In the genomic region with DNA sequence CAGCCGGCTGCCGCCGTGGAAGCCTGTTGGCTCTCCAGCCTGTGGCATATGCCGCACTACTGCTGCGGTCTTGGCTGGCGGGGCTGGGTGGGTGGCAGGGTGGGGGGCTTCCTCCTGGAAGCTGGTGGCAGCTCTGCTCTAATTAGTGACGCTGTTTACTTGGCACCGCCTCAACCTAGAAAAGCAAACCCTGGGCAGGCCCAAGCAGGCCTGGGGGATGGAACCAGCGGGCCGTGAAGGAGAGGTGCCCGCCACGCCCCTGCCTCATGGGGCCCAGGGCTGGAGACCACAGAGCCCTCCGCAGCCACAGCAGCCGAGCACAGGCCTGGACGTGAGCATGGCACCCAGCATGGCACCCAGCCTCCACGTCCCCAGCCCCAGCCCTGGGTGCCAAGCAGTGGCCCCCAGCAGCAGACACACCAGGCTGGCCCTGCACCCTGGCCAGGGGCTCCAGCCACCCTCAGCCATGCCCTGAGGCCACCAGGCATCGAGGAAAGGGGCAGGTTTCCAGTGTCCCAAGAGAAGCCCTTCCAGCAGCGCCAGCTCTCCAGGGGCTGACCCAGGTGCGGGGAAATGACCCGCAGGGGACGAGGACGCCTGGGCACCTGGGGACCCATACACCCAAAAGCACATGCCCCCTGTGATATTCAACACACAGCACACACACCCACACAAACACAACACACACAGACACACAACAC, we compare ENCODE assay signal across 10 cellular contexts. TPM values are rescaled to one million over a fixed set of nuclear protein-coding genes. Genes with fewer than 3 reads are reported as not detected.
A peak's percentile ranks its signal among the peaks of the same experiment; 100 is the strongest.
DNase-seq lines count a peak whose midpoint lies in the region; ATAC-seq lines count a peak whose summit lies in the region.
"Had no signal": no experiment of that assay in that cellular context is flagged by ENCODE, and none has a peak within 500 bp of the region (broad histone marks: within the 10 kb centered on the region; RNA-seq: fewer than 3 reads in every experiment).

No MANE protein-coding gene starts in this region.

- H3K9me3 Mint-ChIP-seq in naive B cell: peaks cover 0 to 2% (median 0%) of the 10 kb centered on the region in 7 donors
- no peaks in the 10 kb centered on the region for H3K9me3 Mint-ChIP-seq in activated T-cell treated with anti-CD3 and anti-CD28 coated beads, Interleukin-2, amount 50 U/mL, for 24 hours

- H3K27ac Mint-ChIP-seq in naive B cell: no peak overlapping the region
- no peak overlapping the region for H3K27ac Mint-ChIP-seq in activated T-cell treated with anti-CD3 and anti-CD28 coated beads, Interleukin-2, amount 50 U/mL, for 24 hours

- DNase-seq in DMS53 treated with DMSO at 0.1 percent for 48 hours (lab: John Stamatoyannopoulos, UW; ENCODE audit: unreplicated experiment) (peak; percentile 40), NCI-H128 (lab: John Stamatoyannopoulos, UW; ENCODE audit: unreplicated experiment) (peak; percentile 74), NCI-H526 treated with DMSO at 0.1 percent for 48 hours (lab: John Stamatoyannopoulos, UW) (peak; percentile 62), naive B cell (peak; percentile 67), SK-N-DZ (ENCODE audit: low spot score) (no peak), ACHN (no peak)
- DNase-seq in activated T-cell treated with anti-CD3 and anti-CD28 coated beads, Interleukin-2, amount 50 U/mL, for 24 hours: no peak
- DNase-seq in activated T-cell treated with anti-CD3 and anti-CD28 coated beads, Interleukin-2, amount 50 U/mL, for 48 hours: no peak
- DNase-seq: heart left ventricle, testis had no signal

- H3K4me3 Mint-ChIP-seq in naive B cell: no peak overlapping the region
- H3K4me3 Mint-ChIP-seq in activated T-cell treated with anti-CD3 and anti-CD28 coated beads, Interleukin-2, amount 50 U/mL, for 24 hours: no peak overlapping the region

- H3K4me1 Mint-ChIP-seq in naive B cell: peaks cover 0 to 7% (median 0%) of the 10 kb centered on the region in 3 donors
- no peaks in the 10 kb centered on the region for H3K4me1 Mint-ChIP-seq in activated T-cell treated with anti-CD3 and anti-CD28 coated beads, Interleukin-2, amount 50 U/mL, for 24 hours (ENCODE audit: low read depth)

- no peaks in the 10 kb centered on the region for H3K36me3 Mint-ChIP-seq in naive B cell
- no peaks in the 10 kb centered on the region for H3K36me3 Mint-ChIP-seq in activated T-cell treated with anti-CD3 and anti-CD28 coated beads, Interleukin-2, amount 50 U/mL, for 24 hours (ENCODE audit: low read depth)

- in situ Hi-C loops in ACHN (cut with HindIII; ENCODE audit: low pct_ligation_motif_present, low pct_unique_long_range_greater_than_20kb, low sequenced_read_pairs): no loop called here

- ATAC-seq in naive B cell (ENCODE audit: low read depth in 2 of 2): peak; percentile 64 to 69
- ATAC-seq: heart left ventricle had no signal

- peaks cover 0 to 5% (median 0%) of the 10 kb centered on the region in 3 donors for H3K27me3 Mint-ChIP-seq in naive B cell
- peaks cover 7% of the 10 kb centered on the region for H3K27me3 Mint-ChIP-seq in activated T-cell treated with anti-CD3 and anti-CD28 coated beads, Interleukin-2, amount 50 U/mL, for 24 hours

RNA-seq across cellular contexts. Expression of a gene that starts 5.4 kb away (rescaled TPM):
- 1 to 10 TPM in 3 of 6 donors, under 1 TPM in 3; 0.38 to 4.3 (median 1.5) TPM for polyA plus RNA-seq in naive B cell (ENCODE audit: low read depth in 6 of 6)
- polyA plus RNA-seq in SK-N-DZ (2014; cell fraction: cytosol; rRNA removed): 0.06 TPM in 1 of 2 replicates, not detected in the other
- 0.09 and 0.35 TPM in 2 replicates for polyA plus RNA-seq in SK-N-DZ (2014; cell fraction: nucleus; rRNA removed)
- polyA plus RNA-seq: heart left ventricle had no signal

RNA-seq across cellular contexts. Expression of a gene that starts 18.1 kb away (rescaled TPM):
- polyA plus RNA-seq in naive B cell (ENCODE audit: low read depth in 6 of 6): 1 to 10 TPM in 2 of 6 donors, under 1 TPM in 3, not detected in 1; 0.69 to 1.6 (median 0.94) TPM
- 32.3 and 50.0 TPM in 2 replicates for polyA plus RNA-seq in SK-N-DZ (2014; cell fraction: cytosol; rRNA removed)
- polyA plus RNA-seq in SK-N-DZ (2014; cell fraction: nucleus; rRNA removed): 93.4 and 93.5 TPM in 2 replicates

RNA-seq across cellular contexts. Expression of a gene that starts 54.3 kb away (rescaled TPM):
- polyA plus RNA-seq in naive B cell (ENCODE audit: low read depth in 6 of 6): 10 to 100 TPM; 42.2 to 93.0 (median 57.2) TPM
- 39.9 and 53.5 TPM in 2 replicates for polyA plus RNA-seq in SK-N-DZ (2014; cell fraction: cytosol; rRNA removed)
- 53.5 and 73.3 TPM in 2 replicates for polyA plus RNA-seq in SK-N-DZ (2014; cell fraction: nucleus; rRNA removed)

Comparison
In these comparisons a context has a peak if more than half of its experiments do, and no peak if none do; other contexts are left out.
1. DNase-seq: peak in DMS53 treated with DMSO at 0.1 percent for 48 hours (single experiment), NCI-H128 (single experiment), NCI-H526 treated with DMSO at 0.1 percent for 48 hours (single experiment) and naive B cell (single experiment); none in SK-N-DZ (single experiment), activated T-cell treated with anti-CD3 and anti-CD28 coated beads, Interleukin-2, amount 50 U/mL, for 24 hours (single experiment), activated T-cell treated with anti-CD3 and anti-CD28 coated beads, Interleukin-2, amount 50 U/mL, for 48 hours (0 of 2) and ACHN (single experiment).